Comparison of ENCODE assay signal across 8 cellular contexts in genomic region chr19:32373614-32374295, GRCh38. TPM values are rescaled to one million over a fixed set of nuclear protein-coding genes. Genes with fewer than 3 reads are reported as not detected.
DNase-seq lines count a peak whose midpoint lies in the region; ATAC-seq and TF ChIP-seq lines count a peak whose summit lies in the region.

No MANE protein-coding gene starts in this region.

- DNase-seq in HEK293T (ENCODE audit: extremely low spot score) (peak; percentile 15), SHP77 treated with DMSO at 0.1 percent for 48 hours (lab: John Stamatoyannopoulos, UW) (peak; percentile 89), fibroblast of villous mesenchyme (ENCODE audit: low read depth) (peak; percentile 99), renal cortical epithelial cell (ENCODE audit: low read depth) (peak; percentile 100), DMS 273 (lab: John Stamatoyannopoulos, UW; ENCODE audit: unreplicated experiment) (no peak)

- ATAC-seq in HG03097 (IDR thresholded peaks at IDR 0.05; ENCODE audit: low FRiP score, unreplicated experiment), result no peak
- no peak for ATAC-seq in GM21723 (IDR thresholded peaks at IDR 0.05; ENCODE audit: unreplicated experiment)
- ATAC-seq in HG03342 (IDR thresholded peaks at IDR 0.05; ENCODE audit: unreplicated experiment), result no peak

- CTCF ChIA-PET in HEK293T (lab: Yijun Ruan, JAX), result interaction anchor here (1.0 kb wide), 1 partner anchor 10 kb away, joined by 4 read pairs; no protein-coding TSS in a partner anchor

- peak overlapping the region; percentile 31 for H3K4me3 ChIP-seq in fibroblast of villous mesenchyme (ENCODE audit: low read depth, low read length)

- no peak for TF ChIP-seq CTCF in fibroblast of villous mesenchyme (IDR thresholded peaks at IDR 0.05; ENCODE audit: insufficient read depth, low read depth, low read length)

- POLR2A ChIA-PET in HEK293T (lab: Yijun Ruan, JAX), result interaction anchor here (1.5 to 1.7 kb wide), 2 partner anchors 29 to 32 kb away, joined by 4 to 7 read pairs; partner anchors contain the start of genes DPY19L3 and ZNF507

TF ChIP-seq in HEK293T, 16 proteins besides CTCF, POLR2A, EP300 and RAD21:
- TF ChIP-seq SP1 (IDR thresholded peaks at IDR 0.05), result no peak
- TF ChIP-seq L3MBTL2 (conservative IDR thresholded peaks at IDR 0.05), result no peak
- no peak for TF ChIP-seq TARDBP (IDR thresholded peaks at IDR 0.05)
- TF ChIP-seq LEF1 (IDR thresholded peaks at IDR 0.05; ENCODE audit: borderline replicate concordance), result no peak
- no peak for TF ChIP-seq FOXM1 (IDR thresholded peaks at IDR 0.05; ENCODE audit: borderline replicate concordance)
- no peak for TF ChIP-seq NFRKB (IDR thresholded peaks at IDR 0.05)
- TF ChIP-seq ARNT (IDR thresholded peaks at IDR 0.05), result no peak
- TF ChIP-seq, protein P1, sequence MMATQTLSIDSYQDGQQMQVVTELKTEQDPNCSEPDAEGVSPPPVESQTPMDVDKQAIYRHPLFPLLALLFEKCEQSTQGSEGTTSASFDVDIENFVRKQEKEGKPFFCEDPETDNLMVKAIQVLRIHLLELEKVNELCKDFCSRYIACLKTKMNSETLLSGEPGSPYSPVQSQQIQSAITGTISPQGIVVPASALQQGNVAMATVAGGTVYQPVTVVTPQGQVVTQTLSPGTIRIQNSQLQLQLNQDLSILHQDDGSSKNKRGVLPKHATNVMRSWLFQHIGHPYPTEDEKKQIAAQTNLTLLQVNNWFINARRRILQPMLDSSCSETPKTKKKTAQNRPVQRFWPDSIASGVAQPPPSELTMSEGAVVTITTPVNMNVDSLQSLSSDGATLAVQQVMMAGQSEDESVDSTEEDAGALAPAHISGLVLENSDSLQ (IDR thresholded peaks at IDR 0.05), result no peak
- TF ChIP-seq HDGF (IDR thresholded peaks at IDR 0.05; ENCODE audit: borderline replicate concordance), result no peak

RNA-seq across cellular contexts. Expression of gene ZNF507, which starts 28.3 kb away (rescaled TPM):
- total RNA-seq in fibroblast of villous mesenchyme, result 10.6 and 13.0 TPM in 2 replicates
- 5.2 and 20.3 TPM in 2 replicates for total RNA-seq in renal cortical epithelial cell

RNA-seq across cellular contexts. Expression of gene DPY19L3, which starts 31.8 kb away (rescaled TPM):
- 22.5 and 30.0 TPM in 2 replicates for total RNA-seq in fibroblast of villous mesenchyme
- 12.3 and 19.3 TPM in 2 replicates for total RNA-seq in renal cortical epithelial cell
